Comparison of ENCODE assay signal across 8 cellular contexts in the genomic region with DNA sequence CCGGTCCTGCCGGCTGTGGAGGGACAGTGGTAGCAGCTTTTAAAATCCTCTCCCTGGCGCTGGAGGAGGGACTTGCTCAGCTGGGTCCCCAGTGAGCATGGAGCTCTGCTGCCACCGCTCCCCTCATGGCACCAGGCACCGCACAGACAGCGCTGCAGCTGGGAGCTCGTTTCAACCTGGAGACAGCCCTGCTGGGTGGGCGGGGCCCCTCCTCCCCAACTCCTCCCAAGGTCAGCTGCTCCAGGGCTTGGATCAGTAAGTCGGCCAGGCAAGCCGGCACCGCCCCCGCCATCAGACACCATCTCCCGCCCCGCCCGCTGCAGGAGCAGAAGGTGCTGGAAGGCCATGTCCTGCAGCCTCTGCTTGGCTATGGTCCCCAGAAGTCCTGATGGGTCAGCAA.
DNase-seq lines count a peak whose midpoint lies in the region; ATAC-seq and TF ChIP-seq lines count a peak whose summit lies in the region.

No MANE protein-coding gene starts in this region.

- no peaks in the 10 kb centered on the region for H3K9me3 Mint-ChIP-seq in nephron

- no peak for TF ChIP-seq CTCF in nephron (IDR thresholded peaks at IDR 0.05; ENCODE audit: unreplicated experiment in 3 of 3)

- H3K4me3 Mint-ChIP-seq in nephron, result peak overlapping the region; percentile 71 to 78 (median 73)

- DNase-seq in stimulated activated CD4-positive, alpha-beta T cell treated with anti-CD3 and anti-CD28 coated beads, Interleukin-15, amount 100 ng/mL, for 24 hours, result peak; percentile 61
- no peak for DNase-seq in stimulated activated CD4-positive, alpha-beta T cell treated with anti-CD3 and anti-CD28 coated beads, Interleukin-4, amount 100 ng/mL, for 24 hours
- peak; percentile 11 to 33 for DNase-seq in activated CD4-positive, alpha-beta T cell treated with anti-CD3 and anti-CD28 coated beads, Interleukin-2, amount 50 U/mL, for 48 hours
- DNase-seq in fibroblast of gingiva (ENCODE audit: low read depth) (peak; percentile 39), NAMALWA (ENCODE audit: low spot score) (no peak), activated gamma-delta T cell (lab: John Stamatoyannopoulos, UW) (no peak)

- H3K4me1 Mint-ChIP-seq in nephron, result peaks cover 29% of the 10 kb centered on the region

- peak overlapping the region; percentile 5 to 77 (median 37) for H3K27ac Mint-ChIP-seq in nephron

- H3K36me3 Mint-ChIP-seq in nephron (ENCODE audit: low read depth), result no peaks in the 10 kb centered on the region

- no peak for ATAC-seq in GM21447 (IDR thresholded peaks at IDR 0.05; ENCODE audit: unreplicated experiment)

- H3K27me3 Mint-ChIP-seq in nephron (ENCODE audit: low read depth), result peaks cover 29% of the 10 kb centered on the region

Comparison
In these comparisons a context has a peak if more than half of its experiments do, and no peak if none do; other contexts are left out.
1. DNase-seq: peak in stimulated activated CD4-positive, alpha-beta T cell treated with anti-CD3 and anti-CD28 coated beads, Interleukin-15, amount 100 ng/mL, for 24 hours (single experiment), activated CD4-positive, alpha-beta T cell treated with anti-CD3 and anti-CD28 coated beads, Interleukin-2, amount 50 U/mL, for 48 hours (2 of 2) and fibroblast of gingiva (single experiment); none in stimulated activated CD4-positive, alpha-beta T cell treated with anti-CD3 and anti-CD28 coated beads, Interleukin-4, amount 100 ng/mL, for 24 hours (single experiment), NAMALWA (single experiment) and activated gamma-delta T cell (single experiment).